ENCODE assay signal across 8 cellular contexts in the genomic region with DNA sequence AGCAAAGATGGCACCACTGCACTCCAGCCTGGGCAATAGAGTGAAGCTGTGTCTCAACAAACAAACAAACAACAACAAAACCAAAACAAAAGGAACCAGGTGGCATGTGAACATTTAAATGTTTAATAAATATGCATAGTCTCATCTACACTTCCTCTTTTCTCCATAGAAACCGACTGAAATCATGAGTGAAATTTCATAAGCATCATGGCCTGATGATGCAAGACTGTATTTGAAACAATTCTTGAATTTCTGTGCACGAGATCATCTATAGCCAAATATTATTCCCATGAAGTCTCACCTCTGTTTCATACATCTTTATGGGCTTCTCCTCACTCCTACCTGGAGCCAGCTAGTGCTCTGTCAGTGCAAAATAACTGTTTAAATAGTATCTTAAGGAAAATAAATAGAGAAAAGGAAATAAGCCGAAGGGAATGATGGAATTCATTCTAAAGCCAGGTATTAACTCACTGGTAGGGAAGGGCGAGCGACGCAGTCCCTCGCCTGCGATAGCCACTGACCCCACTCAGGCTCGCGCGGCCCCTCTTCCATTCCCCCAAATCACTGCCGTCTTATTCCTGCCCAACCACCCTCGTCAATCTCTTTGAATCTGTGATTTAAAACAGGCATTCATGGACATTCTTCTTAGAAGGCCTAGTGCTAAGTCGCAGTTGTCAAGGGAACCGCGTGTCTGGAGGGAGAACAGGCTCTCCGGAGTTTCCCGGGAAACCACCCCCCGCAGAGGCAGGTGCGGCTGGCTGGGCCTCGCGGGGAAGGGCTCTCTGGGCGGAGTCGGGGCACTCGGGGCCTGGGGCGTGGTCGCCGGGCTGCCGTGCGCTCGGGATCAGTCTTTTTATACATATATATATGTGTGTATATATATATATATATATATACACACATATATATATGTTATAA. TPM values are rescaled to one million over a fixed set of nuclear protein-coding genes. Genes with fewer than 3 reads are reported as not detected.
DNase-seq lines count a peak whose midpoint lies in the region; ATAC-seq and TF ChIP-seq lines count a peak whose summit lies in the region.

No MANE protein-coding gene starts in this region.

- no peaks in the 10 kb centered on the region for H3K36me3 Mint-ChIP-seq in chondrocyte (ENCODE audit: low read depth)
- H3K36me3 Mint-ChIP-seq in stimulated activated naive CD8-positive, alpha-beta T cell treated with anti-CD3 and anti-CD28 coated beads, Interleukin-15, Interleukin-2, amounts not matched to agents 100 ng/mL and 50 ng/mL, for 24 hours (ENCODE audit: low read depth), result no peaks in the 10 kb centered on the region
- H3K36me3 Mint-ChIP-seq in T-helper 2 cell treated with Interferon-gamma antibody and Interleukin-4, amounts not matched to agents 5 μg/mL and 100 μg/mL, for 36 hours (ENCODE audit: low read depth), result no peaks in the 10 kb centered on the region

- H3K4me3 Mint-ChIP-seq in chondrocyte (ENCODE audit: unreplicated experiment), result peak overlapping the region; percentile 5
- peak overlapping the region; percentile 8 for H3K4me3 Mint-ChIP-seq in stimulated activated naive CD8-positive, alpha-beta T cell treated with anti-CD3 and anti-CD28 coated beads, Interleukin-15, Interleukin-2, amounts not matched to agents 100 ng/mL and 50 ng/mL, for 24 hours
- no peak overlapping the region for H3K4me3 Mint-ChIP-seq in T-helper 2 cell treated with Interferon-gamma antibody and Interleukin-4, amounts not matched to agents 5 μg/mL and 100 μg/mL, for 36 hours

- H3K27ac Mint-ChIP-seq in chondrocyte (ENCODE audit: unreplicated experiment), result peak overlapping the region; percentile 6
- no peak overlapping the region for H3K27ac Mint-ChIP-seq in stimulated activated naive CD8-positive, alpha-beta T cell treated with anti-CD3 and anti-CD28 coated beads, Interleukin-15, Interleukin-2, amounts not matched to agents 100 ng/mL and 50 ng/mL, for 24 hours
- H3K27ac Mint-ChIP-seq in T-helper 2 cell treated with Interferon-gamma antibody and Interleukin-4, amounts not matched to agents 5 μg/mL and 100 μg/mL, for 36 hours, result no peak overlapping the region

- no peak for TF ChIP-seq CTCF in GM10266 (IDR thresholded peaks at IDR 0.05; ENCODE audit: control insufficient read depth, insufficient read depth, low read depth, missing control alignments)
- TF ChIP-seq CTCF in chondrocyte (IDR thresholded peaks at IDR 0.05), result no peak

- H3K27me3 Mint-ChIP-seq in chondrocyte (ENCODE audit: low read depth), result no peaks in the 10 kb centered on the region
- peaks cover 37% of the 10 kb centered on the region for H3K27me3 Mint-ChIP-seq in stimulated activated naive CD8-positive, alpha-beta T cell treated with anti-CD3 and anti-CD28 coated beads, Interleukin-15, Interleukin-2, amounts not matched to agents 100 ng/mL and 50 ng/mL, for 24 hours
- H3K27me3 Mint-ChIP-seq in T-helper 2 cell treated with Interferon-gamma antibody and Interleukin-4, amounts not matched to agents 5 μg/mL and 100 μg/mL, for 36 hours (ENCODE audit: low read depth), result peaks cover 55% of the 10 kb centered on the region

- peaks cover 29% of the 10 kb centered on the region for H3K4me1 Mint-ChIP-seq in chondrocyte (ENCODE audit: low read depth)
- H3K4me1 Mint-ChIP-seq in stimulated activated naive CD8-positive, alpha-beta T cell treated with anti-CD3 and anti-CD28 coated beads, Interleukin-15, Interleukin-2, amounts not matched to agents 100 ng/mL and 50 ng/mL, for 24 hours (ENCODE audit: low read depth), result peaks cover 47% of the 10 kb centered on the region
- peaks cover 25% of the 10 kb centered on the region for H3K4me1 Mint-ChIP-seq in T-helper 2 cell treated with Interferon-gamma antibody and Interleukin-4, amounts not matched to agents 5 μg/mL and 100 μg/mL, for 36 hours (ENCODE audit: low read depth)

- in situ Hi-C loops in KBM-7 (cut with MboI; ENCODE audit: low pct_unique_long_range_greater_than_20kb, low sequenced_read_pairs), result loop anchor here (25.0 kb wide), 2 partner anchors 161 to 436 kb away; no protein-coding TSS in a partner anchor

- no peak for ATAC-seq in GM18873 (IDR thresholded peaks at IDR 0.05; ENCODE audit: low FRiP score, unreplicated experiment)

- DNase-seq in GM10266 (ENCODE audit: extremely low spot score), result peak; percentile 49
- DNase-seq in KBM-7, result peak; percentile 47
- peak; percentile 80 for DNase-seq in OCI-M1 (lab: John Stamatoyannopoulos, UW)
- no peak for DNase-seq in chondrocyte (ENCODE audit: low spot score)
- DNase-seq in medulla oblongata (ENCODE audit: extremely low spot score), result peak; percentile 77
- DNase-seq in T-helper 2 cell treated with Interferon-gamma antibody and Interleukin-4, amounts not matched to agents 5 μg/mL and 100 μg/mL, for 36 hours (ENCODE audit: low spot score), result no peak

- H3K9me3 Mint-ChIP-seq in chondrocyte (ENCODE audit: low read depth), result no peaks in the 10 kb centered on the region
- no peaks in the 10 kb centered on the region for H3K9me3 Mint-ChIP-seq in stimulated activated naive CD8-positive, alpha-beta T cell treated with anti-CD3 and anti-CD28 coated beads, Interleukin-15, Interleukin-2, amounts not matched to agents 100 ng/mL and 50 ng/mL, for 24 hours
- no peaks in the 10 kb centered on the region for H3K9me3 Mint-ChIP-seq in T-helper 2 cell treated with Interferon-gamma antibody and Interleukin-4, amounts not matched to agents 5 μg/mL and 100 μg/mL, for 36 hours

RNA-seq across cellular contexts. Expression of a gene that starts 52.4 kb away (rescaled TPM):
- 18.2 to 25.8 TPM (median 19.1 TPM) in 3 replicates for total RNA-seq in chondrocyte

Comparison
In these comparisons a context has a peak if more than half of its experiments do, and no peak if none do; other contexts are left out.
1. DNase-seq: peak in GM10266 (single experiment), KBM-7 (single experiment), OCI-M1 (single experiment) and medulla oblongata (single experiment); none in chondrocyte (single experiment) and T-helper 2 cell treated with Interferon-gamma antibody and Interleukin-4, amounts not matched to agents 5 μg/mL and 100 μg/mL, for 36 hours (single experiment).